In genomic region chrX:39773923-39774803, GRCh38 we compare ENCODE assay signal across 11 cellular contexts.
DNase-seq lines count a peak whose midpoint lies in the region; ATAC-seq and TF ChIP-seq lines count a peak whose summit lies in the region.
"Had no signal": no experiment of that assay in that cellular context is flagged by ENCODE, and none has a peak within 500 bp of the region (broad histone marks: within the 10 kb centered on the region; RNA-seq: fewer than 3 reads in every experiment).

No MANE protein-coding gene starts in this region.

- peaks cover 32% of the 10 kb centered on the region for H3K4me1 ChIP-seq in GM23338 (ENCODE audit: insufficient read depth)

- ATAC-seq in GM23338 (no peak), HG03175 (IDR thresholded peaks at IDR 0.05; ENCODE audit: unreplicated experiment) (no peak), HG02588 (IDR thresholded peaks at IDR 0.05; ENCODE audit: unreplicated experiment) (no peak), HG02678 (IDR thresholded peaks at IDR 0.05; ENCODE audit: unreplicated experiment) (no peak)
- ATAC-seq in activated naive CD8-positive, alpha-beta T cell treated with anti-CD3 and anti-CD28 coated beads, Interleukin-2, amount 10 ng/mL, durations not matched to agents 7 days and 5 days (ENCODE audit: low read depth): peak; percentile 45
- ATAC-seq in naive thymus-derived CD8-positive, alpha-beta T cell: peak; percentile 66 to 75

- H3K4me3 Mint-ChIP-seq in GM23338: peak overlapping the region; percentile 28; the same call in 1 of the 3 replicates
- peak overlapping the region; percentile 71 for H3K4me3 Mint-ChIP-seq in activated naive CD8-positive, alpha-beta T cell treated with anti-CD3 and anti-CD28 coated beads, Interleukin-2, amount 10 ng/mL, durations not matched to agents 7 days and 5 days
- peak overlapping the region; percentile 46 to 75 (median 70) for H3K4me3 Mint-ChIP-seq in naive thymus-derived CD8-positive, alpha-beta T cell

- POLR2A ChIA-PET in activated naive CD8-positive, alpha-beta T cell treated with anti-CD3 and anti-CD28 coated beads, Interleukin-2, amount 10 ng/mL, durations not matched to agents 7 days and 5 days (lab: Charles Lee): interaction anchor here (1.2 to 1.6 kb wide), 3 partner anchors 81 to 323 kb away, joined by 3 to 5 read pairs (median 4); partner anchors contain the start of gene BCOR
- POLR2A ChIA-PET in naive thymus-derived CD8-positive, alpha-beta T cell (lab: Charles Lee): interaction anchor here (0.6 to 1.4 kb wide), 6 partner anchors 10 to 237 kb away, joined by 3 to 4 read pairs (median 3); no protein-coding TSS in a partner anchor

- no peaks in the 10 kb centered on the region for H3K9me2 ChIP-seq in GM23338 (ENCODE audit: insufficient read depth)

- H3K36me3 Mint-ChIP-seq in GM23338 (ENCODE audit: low read depth): no peaks in the 10 kb centered on the region; the same call in 2 of the 3 replicates
- H3K36me3 Mint-ChIP-seq in activated naive CD8-positive, alpha-beta T cell treated with anti-CD3 and anti-CD28 coated beads, Interleukin-2, amount 10 ng/mL, durations not matched to agents 7 days and 5 days: peaks cover 2% of the 10 kb centered on the region
- H3K36me3 Mint-ChIP-seq in naive thymus-derived CD8-positive, alpha-beta T cell: no peaks in the 10 kb centered on the region

- H3K27me3 Mint-ChIP-seq in GM23338 (ENCODE audit: insufficient read depth, low read depth, poor library complexity): peaks cover 14% of the 10 kb centered on the region
- no peaks in the 10 kb centered on the region for H3K27me3 Mint-ChIP-seq in activated naive CD8-positive, alpha-beta T cell treated with anti-CD3 and anti-CD28 coated beads, Interleukin-2, amount 10 ng/mL, durations not matched to agents 7 days and 5 days
- no peaks in the 10 kb centered on the region for H3K27me3 Mint-ChIP-seq in naive thymus-derived CD8-positive, alpha-beta T cell

- no peaks in the 10 kb centered on the region for H3K27me3 ChIP-seq in GM23338 (ENCODE audit: insufficient read depth)

- no peak overlapping the region for H2AFZ ChIP-seq in GM23338

- peaks cover 47% of the 10 kb centered on the region for H3K4me1 Mint-ChIP-seq in GM23338
- H3K4me1 Mint-ChIP-seq in activated naive CD8-positive, alpha-beta T cell treated with anti-CD3 and anti-CD28 coated beads, Interleukin-2, amount 10 ng/mL, durations not matched to agents 7 days and 5 days: peaks cover 32% of the 10 kb centered on the region
- H3K4me1 Mint-ChIP-seq in naive thymus-derived CD8-positive, alpha-beta T cell: peaks cover 14 to 50% (median 43%) of the 10 kb centered on the region in 4 donors

- no peak for TF ChIP-seq CTCF in GM23338 (conservative IDR thresholded peaks at IDR 0.05; ENCODE audit: low read depth in 2 of 2)

- peak overlapping the region; percentile 92; the same call in 1 of the 2 replicates for H3K27ac ChIP-seq in GM23338 (ENCODE audit: low read depth)
- H3K27ac ChIP-seq: coronary artery had no signal

- H3K36me3 ChIP-seq in GM23338 (ENCODE audit: insufficient read depth): no peaks in the 10 kb centered on the region

- no peaks in the 10 kb centered on the region; the same call in 1 of the 3 replicates for H3K9me3 Mint-ChIP-seq in GM23338
- no peaks in the 10 kb centered on the region for H3K9me3 Mint-ChIP-seq in activated naive CD8-positive, alpha-beta T cell treated with anti-CD3 and anti-CD28 coated beads, Interleukin-2, amount 10 ng/mL, durations not matched to agents 7 days and 5 days
- no peaks in the 10 kb centered on the region for H3K9me3 Mint-ChIP-seq in naive thymus-derived CD8-positive, alpha-beta T cell

- 0 out of 2 replicates have a peak overlapping the region, but pooled peaks have one; percentile 69 for H3K4me2 ChIP-seq in GM23338

- no peak overlapping the region for H3K4me3 ChIP-seq in GM23338
- H3K4me3 ChIP-seq: coronary artery had no signal

- H3K27ac Mint-ChIP-seq in GM23338: no peak overlapping the region
- peak overlapping the region; percentile 90 for H3K27ac Mint-ChIP-seq in activated naive CD8-positive, alpha-beta T cell treated with anti-CD3 and anti-CD28 coated beads, Interleukin-2, amount 10 ng/mL, durations not matched to agents 7 days and 5 days
- peak overlapping the region; percentile 43 to 92 (median 86) for H3K27ac Mint-ChIP-seq in naive thymus-derived CD8-positive, alpha-beta T cell

- no peaks in the 10 kb centered on the region for H4K20me1 ChIP-seq in GM23338 (replicated peaks; ENCODE audit: insufficient read depth)

- no peaks in the 10 kb centered on the region for H3K79me2 ChIP-seq in GM23338 (replicated peaks; ENCODE audit: insufficient read depth)

- DNase-seq in GM23338 (ENCODE audit: low spot score): no peak
- DNase-seq in RPMI7951 (ENCODE audit: low read depth): peak; percentile 66
- no peak for DNase-seq in activated naive CD8-positive, alpha-beta T cell treated with anti-CD3 and anti-CD28 coated beads, Interleukin-2, amount 10 ng/mL, durations not matched to agents 7 days and 5 days
- DNase-seq in naive thymus-derived CD8-positive, alpha-beta T cell: peak in 2 of 10 donors; percentile 30 to 33
- DNase-seq in NAMALWA (ENCODE audit: low spot score): no peak
- DNase-seq: GF-D8; NK-92 treated with Interleukin-12 subunit alpha and Interleukin-12 subunit beta, amount 100 ng/mL, for 24 hours had no signal

- H3F3A ChIP-seq in GM23338 (replicated peaks; ENCODE audit: low read depth): peaks cover 7% of the 10 kb centered on the region; the same call in 1 of the 2 replicates

TF ChIP-seq in GM23338, 12 proteins besides CTCF, POLR2A, EP300 and RAD21:
- TF ChIP-seq ZNF331 (CRISPR knock-in tag; IDR thresholded peaks at IDR 0.05; ENCODE audit: low read depth) (no peak), STAT1 (IDR thresholded peaks at IDR 0.05; ENCODE audit: unreplicated experiment) (no peak), JUNB (IDR thresholded peaks at IDR 0.05; ENCODE audit: unreplicated experiment) (no peak), ETS1 (IDR thresholded peaks at IDR 0.05) (no peak), POLR2AphosphoS5 (IDR thresholded peaks at IDR 0.05; ENCODE audit: low read depth) (no peak), NANOG (IDR thresholded peaks at IDR 0.05; ENCODE audit: borderline replicate concordance) (no peak), REST (IDR thresholded peaks at IDR 0.05; ENCODE audit: unreplicated experiment) (no peak)
TF ChIP-seq in GM23338: peak in this region for 0.

Comparison
In these comparisons a context has a peak if more than half of its experiments do, and no peak if none do; other contexts are left out.
1. ATAC-seq: peak in activated naive CD8-positive, alpha-beta T cell treated with anti-CD3 and anti-CD28 coated beads, Interleukin-2, amount 10 ng/mL, durations not matched to agents 7 days and 5 days (single experiment) and naive thymus-derived CD8-positive, alpha-beta T cell (2 of 2); none in GM23338 (single experiment), HG03175 (single experiment), HG02588 (single experiment) and HG02678 (single experiment).
2. Peak in every context shown above with its lines, with median percentiles within 50 percentile points of each other: H3K4me3 Mint-ChIP-seq.